Comparison of ENCODE assay signal across 9 cellular contexts in genomic region chr5:65900746-65901145, GRCh38.
"Had no signal": no experiment of that assay in that cellular context is flagged by ENCODE, and none has a peak within 500 bp of the region (broad histone marks: within the 10 kb centered on the region; RNA-seq: fewer than 3 reads in every experiment).

No MANE protein-coding gene starts in this region.

- DNase-seq: GM23248, GOT3, H7, IMR-90, KBM-7 had no signal

- H3K9ac ChIP-seq: GM23248, KMS-11 had no signal

- H3K36me3 ChIP-seq: HAP-1 had no signal

- H3K4me2 ChIP-seq: KMS-11 had no signal

- H3K4me1 ChIP-seq: HAP-1 had no signal

- FAIRE-seq: HTR-8/SVneo had no signal

- ATAC-seq: HCT116 had no signal

- H3K4me3 ChIP-seq: GM23248, HAP-1 had no signal

- H3K9me3 ChIP-seq: HAP-1 had no signal

- H3K27ac ChIP-seq: GM23248, KMS-11 had no signal
